Comparison of ENCODE assay signal across 28 cellular contexts in the genomic region with DNA sequence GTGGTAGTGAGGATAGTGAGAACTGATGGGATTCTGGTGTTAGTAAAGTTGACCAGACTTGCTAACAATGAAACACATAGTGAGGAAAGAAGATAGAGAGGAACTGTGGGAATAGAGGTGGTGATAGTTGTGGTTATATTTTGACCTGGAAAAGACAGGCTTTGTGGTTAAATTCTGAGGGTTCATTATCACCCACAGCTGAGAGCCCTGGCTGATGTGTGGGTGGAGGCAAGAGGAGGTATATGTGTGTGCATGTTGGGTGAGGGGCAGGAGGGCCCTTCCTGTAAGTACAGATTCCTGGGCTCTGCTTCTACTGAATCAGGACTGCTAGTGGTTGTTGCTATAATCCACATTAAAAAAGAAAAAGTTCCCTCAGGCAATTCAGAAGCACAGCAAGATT. TPM values are rescaled to one million over a fixed set of nuclear protein-coding genes. Genes with fewer than 3 reads are reported as not detected.
A peak's percentile ranks its signal among the peaks of the same experiment; 100 is the strongest.
DNase-seq lines count a peak whose midpoint lies in the region; ATAC-seq and TF ChIP-seq lines count a peak whose summit lies in the region.
"Had no signal": no experiment of that assay in that cellular context is flagged by ENCODE, and none has a peak within 500 bp of the region (broad histone marks: within the 10 kb centered on the region; RNA-seq: fewer than 3 reads in every experiment).

No MANE protein-coding gene starts in this region.

- TF ChIP-seq POLR2A in erythroblast (IDR thresholded peaks at IDR 0.05; ENCODE audit: low read length) = no peak

- no peak for DNase-seq in activated naive CD8-positive, alpha-beta T cell treated with anti-CD3 and anti-CD28 coated beads, Interleukin-2, amount 50 U/mL, for 24 hours
- DNase-seq in activated naive CD8-positive, alpha-beta T cell treated with anti-CD3 and anti-CD28 coated beads for 36 hours = no peak
- DNase-seq in NCI-H226 (peak; percentile 72), amniotic epithelial cell (ENCODE audit: low read depth) (peak; percentile 34), erythroblast (lab: John Stamatoyannopoulos, UW) (no peak), DMS114 treated with DMSO at 0.1 percent for 48 hours (lab: John Stamatoyannopoulos, UW; ENCODE audit: unreplicated experiment) (no peak)
- DNase-seq in stimulated activated effector memory CD8-positive, alpha-beta T cell treated with anti-CD3 and anti-CD28 coated beads, Interleukin-12 subunit alpha, Interleukin-12 subunit beta, amount 100 ng/mL, for 72 hours (ENCODE audit: low spot score in 2 of 2) = no peak
- DNase-seq: 8988T; activated CD4-positive, alpha-beta T cell treated with anti-CD3 and anti-CD28 coated beads for 48 hours; activated CD8-positive, alpha-beta memory T cell treated with anti-CD3 and anti-CD28 coated beads, Interleukin-2, amount 10 ng/mL, durations not matched to agents 7 days and 5 days; body of pancreas; CD8-positive, alpha-beta T cell; cerebellar nuclear complex; DMS153; GDM1; head of caudate nucleus; NCI-H1092 treated with DMSO at 0.1 percent for 48 hours; NCI-H2029; NCI-H345; NCI-H748 treated with DMSO at 0.1 percent for 48 hours; posterior cingulate gyrus; right lobe of liver; SHP77 treated with DMSO at 0.1 percent for 48 hours; T-cell; trophoblast cell had no signal

- no peak overlapping the region for H3K4me3 Mint-ChIP-seq in activated naive CD8-positive, alpha-beta T cell treated with anti-CD3 and anti-CD28 coated beads, Interleukin-2, amount 50 U/mL, for 24 hours
- H3K4me3 Mint-ChIP-seq in activated naive CD8-positive, alpha-beta T cell treated with anti-CD3 and anti-CD28 coated beads for 36 hours = no peak overlapping the region
- H3K4me3 Mint-ChIP-seq in stimulated activated effector memory CD8-positive, alpha-beta T cell treated with anti-CD3 and anti-CD28 coated beads, Interleukin-12 subunit alpha, Interleukin-12 subunit beta, amount 100 ng/mL, for 72 hours = no peak overlapping the region
- H3K4me3 Mint-ChIP-seq: activated CD8-positive, alpha-beta memory T cell treated with anti-CD3 and anti-CD28 coated beads, Interleukin-2, amount 10 ng/mL, durations not matched to agents 7 days and 5 days; activated naive CD8-positive, alpha-beta T cell; CD8-positive, alpha-beta T cell; T-cell had no signal

- H3K36me3 Mint-ChIP-seq in activated naive CD8-positive, alpha-beta T cell treated with anti-CD3 and anti-CD28 coated beads, Interleukin-2, amount 50 U/mL, for 24 hours (ENCODE audit: low read depth) = no peaks in the 10 kb centered on the region
- H3K36me3 Mint-ChIP-seq in activated naive CD8-positive, alpha-beta T cell treated with anti-CD3 and anti-CD28 coated beads for 36 hours = no peaks in the 10 kb centered on the region
- no peaks in the 10 kb centered on the region for H3K36me3 Mint-ChIP-seq in stimulated activated effector memory CD8-positive, alpha-beta T cell treated with anti-CD3 and anti-CD28 coated beads, Interleukin-12 subunit alpha, Interleukin-12 subunit beta, amount 100 ng/mL, for 72 hours
- H3K36me3 Mint-ChIP-seq: activated CD8-positive, alpha-beta memory T cell treated with anti-CD3 and anti-CD28 coated beads, Interleukin-2, amount 10 ng/mL, durations not matched to agents 7 days and 5 days; activated naive CD8-positive, alpha-beta T cell; CD8-positive, alpha-beta T cell; T-cell had no signal

- H3K27me3 Mint-ChIP-seq in activated naive CD8-positive, alpha-beta T cell treated with anti-CD3 and anti-CD28 coated beads, Interleukin-2, amount 50 U/mL, for 24 hours = peaks cover 31% of the 10 kb centered on the region
- H3K27me3 Mint-ChIP-seq in activated naive CD8-positive, alpha-beta T cell treated with anti-CD3 and anti-CD28 coated beads for 36 hours = peaks cover 28% of the 10 kb centered on the region

- H3K4me1 Mint-ChIP-seq in activated naive CD8-positive, alpha-beta T cell treated with anti-CD3 and anti-CD28 coated beads, Interleukin-2, amount 50 U/mL, for 24 hours = peaks cover 13% of the 10 kb centered on the region
- peaks cover 6% of the 10 kb centered on the region for H3K4me1 Mint-ChIP-seq in activated naive CD8-positive, alpha-beta T cell treated with anti-CD3 and anti-CD28 coated beads for 36 hours
- H3K4me1 Mint-ChIP-seq in stimulated activated effector memory CD8-positive, alpha-beta T cell treated with anti-CD3 and anti-CD28 coated beads, Interleukin-12 subunit alpha, Interleukin-12 subunit beta, amount 100 ng/mL, for 72 hours = peaks cover 8% of the 10 kb centered on the region

- ATAC-seq in activated naive CD8-positive, alpha-beta T cell treated with anti-CD3 and anti-CD28 coated beads, Interleukin-2, amount 50 U/mL, for 24 hours = peak; percentile 59
- peak; percentile 36 for ATAC-seq in stimulated activated effector memory CD8-positive, alpha-beta T cell treated with anti-CD3 and anti-CD28 coated beads, Interleukin-12 subunit alpha, Interleukin-12 subunit beta, amount 100 ng/mL, for 72 hours
- ATAC-seq in GM18868 (IDR thresholded peaks at IDR 0.05; ENCODE audit: unreplicated experiment) = no peak
- ATAC-seq: activated CD8-positive, alpha-beta memory T cell treated with anti-CD3 and anti-CD28 coated beads, Interleukin-2, amount 10 ng/mL, durations not matched to agents 7 days and 5 days; body of pancreas; CD8-positive, alpha-beta T cell; right lobe of liver; T-cell had no signal

- no peaks in the 10 kb centered on the region for H3K9me3 Mint-ChIP-seq in activated naive CD8-positive, alpha-beta T cell treated with anti-CD3 and anti-CD28 coated beads, Interleukin-2, amount 50 U/mL, for 24 hours
- no peaks in the 10 kb centered on the region for H3K9me3 Mint-ChIP-seq in activated naive CD8-positive, alpha-beta T cell treated with anti-CD3 and anti-CD28 coated beads for 36 hours
- H3K9me3 Mint-ChIP-seq in stimulated activated effector memory CD8-positive, alpha-beta T cell treated with anti-CD3 and anti-CD28 coated beads, Interleukin-12 subunit alpha, Interleukin-12 subunit beta, amount 100 ng/mL, for 72 hours = no peaks in the 10 kb centered on the region
- H3K9me3 Mint-ChIP-seq: CD8-positive, alpha-beta T cell; T-cell had no signal

- H3K27ac Mint-ChIP-seq in activated naive CD8-positive, alpha-beta T cell treated with anti-CD3 and anti-CD28 coated beads, Interleukin-2, amount 50 U/mL, for 24 hours = no peak overlapping the region
- H3K27ac Mint-ChIP-seq in activated naive CD8-positive, alpha-beta T cell treated with anti-CD3 and anti-CD28 coated beads for 36 hours = no peak overlapping the region
- peak overlapping the region; percentile 0 for H3K27ac Mint-ChIP-seq in stimulated activated effector memory CD8-positive, alpha-beta T cell treated with anti-CD3 and anti-CD28 coated beads, Interleukin-12 subunit alpha, Interleukin-12 subunit beta, amount 100 ng/mL, for 72 hours
- H3K27ac Mint-ChIP-seq: activated CD8-positive, alpha-beta memory T cell treated with anti-CD3 and anti-CD28 coated beads, Interleukin-2, amount 10 ng/mL, durations not matched to agents 7 days and 5 days; activated naive CD8-positive, alpha-beta T cell; CD8-positive, alpha-beta T cell; T-cell had no signal

RNA-seq across cellular contexts. Expression of gene TMEM163, which starts 26.2 kb away (rescaled TPM):
- total RNA-seq in activated naive CD8-positive, alpha-beta T cell treated with anti-CD3 and anti-CD28 coated beads for 36 hours = not detected
- total RNA-seq: lung microvascular endothelial cell had no signal

Comparison
In these comparisons a context has a peak if more than half of its experiments do, and no peak if none do; other contexts are left out.
1. DNase-seq: peak in NCI-H226 (single experiment) and amniotic epithelial cell (single experiment); none in activated naive CD8-positive, alpha-beta T cell treated with anti-CD3 and anti-CD28 coated beads, Interleukin-2, amount 50 U/mL, for 24 hours (single experiment), activated naive CD8-positive, alpha-beta T cell treated with anti-CD3 and anti-CD28 coated beads for 36 hours (single experiment), stimulated activated effector memory CD8-positive, alpha-beta T cell treated with anti-CD3 and anti-CD28 coated beads, Interleukin-12 subunit alpha, Interleukin-12 subunit beta, amount 100 ng/mL, for 72 hours (0 of 2), erythroblast (0 of 2) and DMS114 treated with DMSO at 0.1 percent for 48 hours (single experiment).